In genomic region chr6:126919947-126920346, GRCh38 we compare ENCODE assay signal across 1 cellular context.
A peak's percentile ranks its signal among the peaks of the same experiment; 100 is the strongest.
TF ChIP-seq lines count a peak whose summit lies in the region.

No MANE protein-coding gene starts in this region.

TF ChIP-seq in IMR-90, 13 proteins besides CTCF, POLR2A, EP300 and RAD21:
- TF ChIP-seq USF2 (IDR thresholded peaks at IDR 0.05; ENCODE audit: low read depth, low read length) = no peak
- peak; percentile 92 for TF ChIP-seq FOS (IDR thresholded peaks at IDR 0.05; ENCODE audit: low read depth, low read length)
- no peak for TF ChIP-seq SMC3 (IDR thresholded peaks at IDR 0.05; ENCODE audit: low read depth, low read length)
- TF ChIP-seq MXI1 (IDR thresholded peaks at IDR 0.05; ENCODE audit: borderline replicate concordance, low read depth, low read length) = no peak
- TF ChIP-seq NFE2L2 (IDR thresholded peaks at IDR 0.05; ENCODE audit: low read depth, low read length) = peak; percentile 58
- peak; percentile 98 for TF ChIP-seq CEBPB (IDR thresholded peaks at IDR 0.05; ENCODE audit: low read depth, low read length)
- TF ChIP-seq MAZ (IDR thresholded peaks at IDR 0.05; ENCODE audit: borderline replicate concordance, low read depth, low read length) = no peak
- TF ChIP-seq BHLHE40 (IDR thresholded peaks at IDR 0.05; ENCODE audit: low read depth, low read length) = peak; percentile 39; the same call in 1 of the 2 replicates
- TF ChIP-seq MAFK (IDR thresholded peaks at IDR 0.05; ENCODE audit: low read depth, low read length) = peak; percentile 41
